In genomic region chr20:18132663-18133062, GRCh38 we compare ENCODE assay signal across 11 cellular contexts.
"Had no signal": no experiment of that assay in that cellular context is flagged by ENCODE, and none has a peak within 500 bp of the region (broad histone marks: within the 10 kb centered on the region; RNA-seq: fewer than 3 reads in every experiment).

No MANE protein-coding gene starts in this region.

- H3K9me3 ChIP-seq: HAP-1 had no signal

- H3K4me2 ChIP-seq: GM23338 had no signal

- H3K36me3 ChIP-seq: HAP-1 had no signal

- ATAC-seq: GM23338, HCT116 had no signal

- H3K9ac ChIP-seq: GM23248 had no signal

- H3K27ac ChIP-seq: GM23248 had no signal

- H3K4me3 ChIP-seq: GM23248, GM23338, HAP-1 had no signal

- H2AFZ ChIP-seq: GM23248 had no signal

- FAIRE-seq: H1, H54 had no signal

- H3K4me1 ChIP-seq: HAP-1 had no signal

- DNase-seq: GM23248, GOT3, H7, H9, HCEC 1CT, HFFc6 had no signal
